10 cellular contexts compared by ENCODE assay signal in the genomic region with DNA sequence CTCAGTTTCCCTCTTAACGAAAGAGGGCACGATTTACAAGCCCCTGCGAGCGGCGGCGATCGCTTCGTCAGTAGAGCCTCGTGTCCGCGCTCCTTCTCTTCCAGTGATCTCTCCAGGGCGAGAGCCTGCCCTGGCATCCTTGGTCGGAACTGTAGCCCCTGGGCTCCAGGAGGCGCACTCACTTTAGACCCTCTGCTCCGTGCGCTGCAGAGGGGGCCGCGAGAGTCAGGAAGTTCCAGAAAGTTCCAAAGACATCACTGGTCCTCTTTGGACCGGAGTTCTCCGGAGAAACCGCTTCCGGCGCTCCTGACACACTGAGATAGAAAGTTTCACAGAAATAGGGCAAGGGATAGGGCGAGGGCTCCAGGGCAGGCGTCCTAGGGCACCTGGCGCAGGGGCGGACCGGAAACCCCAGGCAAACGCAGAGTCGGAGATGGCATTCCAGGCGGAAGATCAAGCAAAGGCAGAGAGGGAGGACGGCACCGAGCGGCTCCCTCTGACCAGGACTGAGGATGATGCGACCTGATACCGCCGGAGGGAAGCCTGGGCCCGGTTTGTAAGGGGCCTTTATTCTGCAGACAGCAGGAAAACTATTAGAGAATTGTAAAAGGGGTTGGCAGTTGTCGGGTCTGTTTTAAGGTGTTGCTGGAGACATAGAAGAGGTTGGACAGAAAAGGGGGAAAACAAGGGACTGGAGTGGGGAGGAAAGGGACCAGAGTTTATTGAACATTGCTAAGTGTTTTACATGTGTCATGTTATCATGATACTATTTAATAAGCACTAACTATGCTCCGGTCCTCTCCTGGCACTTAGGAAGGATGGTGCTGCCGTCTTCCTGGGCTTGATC. TPM values are rescaled to one million over a fixed set of nuclear protein-coding genes. Genes with fewer than 3 reads are reported as not detected.
DNase-seq lines count a peak whose midpoint lies in the region; ATAC-seq and TF ChIP-seq lines count a peak whose summit lies in the region.
"Had no signal": no experiment of that assay in that cellular context is flagged by ENCODE, and none has a peak within 500 bp of the region (broad histone marks: within the 10 kb centered on the region; RNA-seq: fewer than 3 reads in every experiment).

No MANE protein-coding gene starts in this region.

- peaks cover 21% of the 10 kb centered on the region for H3K27me3 Mint-ChIP-seq in activated naive CD4-positive, alpha-beta T cell treated with anti-CD3 and anti-CD28 coated beads, Interleukin-2, amount 50 U/mL, for 24 hours
- peaks cover 55 to 86% of the 10 kb centered on the region in 2 donors for H3K27me3 Mint-ChIP-seq in effector memory CD8-positive, alpha-beta T cell
- peaks cover 14 to 61% (median 37%) of the 10 kb centered on the region in 5 donors for H3K27me3 Mint-ChIP-seq in naive thymus-derived CD4-positive, alpha-beta T cell

- intact Hi-C loops in naive thymus-derived CD4-positive, alpha-beta T cell (cut with micrococcal nuclease): loop anchor here in 1 of 2 donors (1.0 to 10.0 kb wide), 3 partner anchors 32 to 354 kb away; partner anchors contain the start of gene RPS17
- intact Hi-C loops in upper lobe of right lung (cut with DNase I) (no loop called here), mucosa of descending colon (cut with DNase I, micrococcal nuclease) (no loop called here)

- peaks cover 0 to 1% (median 0%) of the 10 kb centered on the region in 3 experiments for H3K36me3 ChIP-seq in naive thymus-derived CD4-positive, alpha-beta T cell (ENCODE audit: control insufficient read depth in 2 of 3, insufficient read depth in 3 of 3, low read length in 3 of 3)
- H3K36me3 ChIP-seq in upper lobe of right lung (no peaks in the 10 kb centered on the region), mucosa of descending colon (ENCODE audit: low read depth) (no peaks in the 10 kb centered on the region)

- no peaks in the 10 kb centered on the region for H3K36me3 Mint-ChIP-seq in activated naive CD4-positive, alpha-beta T cell treated with anti-CD3 and anti-CD28 coated beads, Interleukin-2, amount 50 U/mL, for 24 hours
- H3K36me3 Mint-ChIP-seq in effector memory CD8-positive, alpha-beta T cell (ENCODE audit: insufficient read depth): peaks cover 4% of the 10 kb centered on the region
- H3K36me3 Mint-ChIP-seq in naive thymus-derived CD4-positive, alpha-beta T cell: peaks cover 0 to 2% (median 0%) of the 10 kb centered on the region in 5 donors

- H3K27me3 ChIP-seq in naive thymus-derived CD4-positive, alpha-beta T cell (ENCODE audit: control insufficient read depth in 2 of 2, insufficient read depth in 2 of 2, low read length in 2 of 2): peaks cover 5 to 9% of the 10 kb centered on the region in 2 donors
- H3K27me3 ChIP-seq in upper lobe of right lung: peaks cover 42% of the 10 kb centered on the region

- POLR2A ChIA-PET in naive thymus-derived CD4-positive, alpha-beta T cell (lab: Charles Lee): no interaction called here

- H3K4me3 Mint-ChIP-seq in activated naive CD4-positive, alpha-beta T cell treated with anti-CD3 and anti-CD28 coated beads, Interleukin-2, amount 50 U/mL, for 24 hours: peak overlapping the region; percentile 64
- peak overlapping the region; percentile 33 to 71 for H3K4me3 Mint-ChIP-seq in effector memory CD8-positive, alpha-beta T cell
- H3K4me3 Mint-ChIP-seq in naive thymus-derived CD4-positive, alpha-beta T cell: peak overlapping the region; percentile 3 to 81 (median 62)

- no peaks in the 10 kb centered on the region for H3K9me3 Mint-ChIP-seq in activated naive CD4-positive, alpha-beta T cell treated with anti-CD3 and anti-CD28 coated beads, Interleukin-2, amount 50 U/mL, for 24 hours
- no peaks in the 10 kb centered on the region for H3K9me3 Mint-ChIP-seq in effector memory CD8-positive, alpha-beta T cell
- H3K9me3 Mint-ChIP-seq in naive thymus-derived CD4-positive, alpha-beta T cell: peaks cover 0 to 1% (median 0%) of the 10 kb centered on the region in 11 donors

- DNase-seq in activated naive CD4-positive, alpha-beta T cell (lab: John Stamatoyannopoulos, UW): no peak
- no peak for DNase-seq in effector memory CD8-positive, alpha-beta T cell
- DNase-seq in naive thymus-derived CD4-positive, alpha-beta T cell: no peak
- no peak for DNase-seq in upper lobe of right lung
- no peak for DNase-seq in HuH-7.5 (ENCODE audit: low spot score)
- no peak for DNase-seq in mucosa of descending colon
- DNase-seq: RPMI8226 had no signal

- H3K27ac ChIP-seq in naive thymus-derived CD4-positive, alpha-beta T cell (ENCODE audit: low read depth, low read length): no peak overlapping the region
- no peak overlapping the region for H3K27ac ChIP-seq in upper lobe of right lung
- H3K27ac ChIP-seq: epithelial cell of prostate had no signal

- H3K4me1 Mint-ChIP-seq in activated naive CD4-positive, alpha-beta T cell treated with anti-CD3 and anti-CD28 coated beads, Interleukin-2, amount 50 U/mL, for 24 hours: peaks cover 4% of the 10 kb centered on the region
- H3K4me1 Mint-ChIP-seq in effector memory CD8-positive, alpha-beta T cell (ENCODE audit: low read depth in 2 of 2): peaks cover 0 to 9% of the 10 kb centered on the region in 2 donors
- peaks cover 0 to 9% (median 4%) of the 10 kb centered on the region in 7 donors for H3K4me1 Mint-ChIP-seq in naive thymus-derived CD4-positive, alpha-beta T cell

- no peaks in the 10 kb centered on the region for H3K9me3 ChIP-seq in naive thymus-derived CD4-positive, alpha-beta T cell (ENCODE audit: control insufficient read depth in 2 of 3, low read length in 3 of 3)
- H3K9me3 ChIP-seq in upper lobe of right lung (no peaks in the 10 kb centered on the region), mucosa of descending colon (no peaks in the 10 kb centered on the region)

- TF ChIP-seq CTCF in upper lobe of right lung (IDR thresholded peaks at IDR 0.05): no peak
- TF ChIP-seq CTCF in mucosa of descending colon (IDR thresholded peaks at IDR 0.05): no peak

- H3K4me3 ChIP-seq in naive thymus-derived CD4-positive, alpha-beta T cell (ENCODE audit: low read length): peak overlapping the region; percentile 47
- peak overlapping the region; percentile 53 for H3K4me3 ChIP-seq in upper lobe of right lung
- H3K4me3 ChIP-seq in mucosa of descending colon: no peak overlapping the region

- no peak for ATAC-seq in effector memory CD8-positive, alpha-beta T cell (replicated peaks)
- no peak for ATAC-seq in naive thymus-derived CD4-positive, alpha-beta T cell
- peak; percentile 5 for ATAC-seq in upper lobe of right lung
- no peak for ATAC-seq in GM18867 (IDR thresholded peaks at IDR 0.05; ENCODE audit: unreplicated experiment)
- ATAC-seq in mucosa of descending colon: no peak

- peak overlapping the region; percentile 21 for H3K27ac Mint-ChIP-seq in activated naive CD4-positive, alpha-beta T cell treated with anti-CD3 and anti-CD28 coated beads, Interleukin-2, amount 50 U/mL, for 24 hours
- H3K27ac Mint-ChIP-seq in effector memory CD8-positive, alpha-beta T cell: no peak overlapping the region
- H3K27ac Mint-ChIP-seq in naive thymus-derived CD4-positive, alpha-beta T cell: peak overlapping the region in 2 of 9 donors; percentile 38 to 59

- CTCF ChIA-PET in naive thymus-derived CD4-positive, alpha-beta T cell (lab: Charles Lee): no interaction called here

- peaks cover 0 to 14% of the 10 kb centered on the region in 2 donors for H3K4me1 ChIP-seq in naive thymus-derived CD4-positive, alpha-beta T cell (ENCODE audit: control insufficient read depth in 2 of 2, insufficient read depth in 2 of 2, low read length in 2 of 2)
- H3K4me1 ChIP-seq in upper lobe of right lung: peaks cover 11% of the 10 kb centered on the region
- H3K4me1 ChIP-seq in mucosa of descending colon (ENCODE audit: low read depth): peaks cover 8% of the 10 kb centered on the region

RNA-seq across cellular contexts. Expression of gene CPEB1, which starts 1.3 kb away (rescaled TPM):
- total RNA-seq in naive thymus-derived CD4-positive, alpha-beta T cell: 1 to 10 TPM in 1 of 5 experiments, under 1 TPM in 3, not detected in 1; 0.24 to 1.0 (median 0.51) TPM
- polyA plus RNA-seq in naive thymus-derived CD4-positive, alpha-beta T cell: under 1 TPM; 0.07 to 0.38 TPM
- total RNA-seq in upper lobe of right lung (2.5 TPM), mucosa of descending colon (10 to 100 TPM in 1 of 3 donors, 1 to 10 TPM in 1, under 1 TPM in 1; 0.61 to 11.8 (median 1.4) TPM)
